Comparison of ENCODE assay signal across 1 cellular context in the genomic region with DNA sequence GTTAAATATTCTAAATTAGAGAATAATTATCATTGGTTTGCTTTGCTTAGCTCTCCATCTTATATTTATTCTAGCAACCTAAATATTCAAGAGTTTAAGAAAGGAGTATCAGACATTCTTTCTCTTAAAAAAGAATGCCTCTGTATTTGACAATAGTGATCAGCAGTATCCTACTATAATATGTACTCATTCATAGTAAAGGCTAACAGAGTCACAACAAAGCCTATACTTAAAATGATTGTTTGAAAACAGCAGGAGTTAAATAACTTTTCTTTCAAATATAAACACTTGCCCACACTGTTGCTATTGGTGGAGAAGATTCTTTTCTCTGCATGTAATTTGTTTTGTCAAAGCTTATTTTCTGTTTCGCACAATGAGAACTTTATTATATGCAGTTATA.
TF ChIP-seq lines count a peak whose summit lies in the region.

No MANE protein-coding gene starts in this region.

TF ChIP-seq in GM23338, 12 proteins besides CTCF, POLR2A, EP300 and RAD21 (continued from another document):
- TF ChIP-seq NANOG (IDR thresholded peaks at IDR 0.05; ENCODE audit: borderline replicate concordance), result no peak
TF ChIP-seq in GM23338: peak in this region for 0.
